22 cellular contexts compared by ENCODE assay signal in the genomic region with DNA sequence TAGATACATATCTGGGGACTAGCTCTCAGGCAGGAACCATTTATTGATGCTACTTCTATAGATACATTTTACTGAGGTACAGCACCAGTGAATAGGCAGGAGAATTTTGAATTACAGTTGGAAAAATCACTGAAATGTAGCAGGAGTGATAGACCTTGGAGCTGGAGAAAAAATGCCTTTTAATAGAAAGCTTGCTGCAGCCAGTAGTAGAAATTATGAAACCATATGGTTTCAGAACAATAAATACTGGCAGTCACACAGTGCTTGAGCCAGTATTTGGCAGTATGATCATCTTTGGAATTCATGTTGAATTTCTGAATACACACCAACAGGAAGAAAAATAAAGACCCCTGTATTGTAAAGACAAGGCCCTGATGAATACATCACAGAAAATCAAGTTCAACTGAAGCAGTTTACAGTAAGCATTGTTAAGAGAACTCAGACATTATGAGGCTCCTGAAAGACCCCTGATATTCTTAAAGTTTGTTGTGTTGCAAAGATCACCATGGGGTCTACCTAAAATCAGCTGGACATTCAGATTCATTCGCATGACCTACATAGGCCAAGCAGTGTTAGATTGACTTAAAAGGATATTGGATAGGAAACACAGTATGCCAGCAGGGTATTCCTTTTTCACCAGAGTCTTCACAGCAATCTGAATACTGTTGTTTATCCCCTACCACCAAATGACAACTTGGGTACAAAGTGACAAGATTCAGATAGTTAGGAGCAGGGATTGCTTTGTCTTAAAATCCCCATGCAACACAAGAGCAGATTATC.
"Had no signal": no experiment of that assay in that cellular context is flagged by ENCODE, and none has a peak within 500 bp of the region (broad histone marks: within the 10 kb centered on the region; RNA-seq: fewer than 3 reads in every experiment).

No MANE protein-coding gene starts in this region.

- H3K27ac Mint-ChIP-seq: memory B cell; mesothelial cell of epicardium; natural killer cell treated with Interleukin-12 subunit alpha and Interleukin-12 subunit beta and Interleukin-15 and Interleukin-18, amount 100 ng/mL, for 72 hours; progenitor cell of endocrine pancreas had no signal

- H3K4me1 Mint-ChIP-seq: memory B cell, mesothelial cell of epicardium had no signal

- FAIRE-seq: endometrium, keratinocyte, pancreas had no signal

- DNase-seq: effector CD4-positive, alpha-beta T cell; foreskin fibroblast; glutamatergic neuron; left cardiac atrium; left ventricle myocardium inferior; lower lobe of right lung; occipital lobe; pancreas; right cardiac atrium; stimulated activated CD4-positive, alpha-beta T cell treated with anti-CD3 and anti-CD28 coated beads, Interleukin-2, amount 100 ng/mL, for 48 hours; stimulated activated naive CD4-positive, alpha-beta T cell treated with Interleukin-2 at 50 U/mL for 16 hours; trophoblast cell had no signal

- ATAC-seq: esophagus mucosa; gastroesophageal sphincter; left cardiac atrium; lower lobe of right lung; natural killer cell treated with Interleukin-12 subunit alpha and Interleukin-12 subunit beta and Interleukin-15 and Interleukin-18, amount 100 ng/mL, for 72 hours; pancreas; right cardiac atrium had no signal

- H3K27me3 Mint-ChIP-seq: memory B cell; natural killer cell treated with Interleukin-12 subunit alpha and Interleukin-12 subunit beta and Interleukin-15 and Interleukin-18, amount 100 ng/mL, for 72 hours; progenitor cell of endocrine pancreas had no signal

- H3K4me3 Mint-ChIP-seq: memory B cell; mesothelial cell of epicardium; natural killer cell treated with Interleukin-12 subunit alpha and Interleukin-12 subunit beta and Interleukin-15 and Interleukin-18, amount 100 ng/mL, for 72 hours had no signal

- H3K4me3 ChIP-seq: coronary artery, gastroesophageal sphincter, left ventricle myocardium inferior, lower lobe of right lung, pancreas, smooth muscle cell had no signal
